ENCODE assay signal across 9 cellular contexts in genomic region chr3:126287536-126288181, GRCh38.
DNase-seq lines count a peak whose midpoint lies in the region; ATAC-seq, FAIRE-seq and TF ChIP-seq lines count a peak whose summit lies in the region.
"Had no signal": no experiment of that assay in that cellular context is flagged by ENCODE, and none has a peak within 500 bp of the region (broad histone marks: within the 10 kb centered on the region; RNA-seq: fewer than 3 reads in every experiment).

No MANE protein-coding gene starts in this region.

- H3K36me3 ChIP-seq in bronchial epithelial cell (ENCODE audit: control insufficient read depth, insufficient read depth, low read length) (no peaks in the 10 kb centered on the region), skeletal muscle satellite cell (ENCODE audit: insufficient read depth, low read length) (no peaks in the 10 kb centered on the region)

- H3K36me3 Mint-ChIP-seq in activated T-helper 1 cell treated with anti-CD3 and anti-CD28 coated beads, Interleukin-12 subunit alpha, Interleukin-12 subunit beta, Interleukin-2, Interleukin-4 antibody, amounts not matched to agents 30 ng/mL and 10 ng/mL and 1 ng/mL, durations not matched to agents 14 hours and 24 hours and 36 hours (ENCODE audit: low read depth) = no peaks in the 10 kb centered on the region

- H3K4me3 Mint-ChIP-seq in stimulated activated naive CD8-positive, alpha-beta T cell treated with anti-CD3 and anti-CD28 coated beads, Interleukin-15, amount 100 ng/mL, for 72 hours = peak overlapping the region; percentile 19 to 55
- H3K4me3 Mint-ChIP-seq in activated T-helper 1 cell treated with anti-CD3 and anti-CD28 coated beads, Interleukin-12 subunit alpha, Interleukin-12 subunit beta, Interleukin-2, Interleukin-4 antibody, amounts not matched to agents 30 ng/mL and 10 ng/mL and 1 ng/mL, durations not matched to agents 14 hours and 24 hours and 36 hours = no peak overlapping the region

- H3K9me3 Mint-ChIP-seq in stimulated activated naive CD8-positive, alpha-beta T cell treated with anti-CD3 and anti-CD28 coated beads, Interleukin-15, amount 100 ng/mL, for 72 hours = no peaks in the 10 kb centered on the region
- no peaks in the 10 kb centered on the region for H3K9me3 Mint-ChIP-seq in activated T-helper 1 cell treated with anti-CD3 and anti-CD28 coated beads, Interleukin-12 subunit alpha, Interleukin-12 subunit beta, Interleukin-2, Interleukin-4 antibody, amounts not matched to agents 30 ng/mL and 10 ng/mL and 1 ng/mL, durations not matched to agents 14 hours and 24 hours and 36 hours

- FAIRE-seq in bronchial epithelial cell (lab: Jason Lieb, UNC) = no peak
- FAIRE-seq: G401.6 had no signal

- intact Hi-C loops in activated T-helper 1 cell treated with anti-CD3 and anti-CD28 coated beads, Interleukin-12 subunit alpha, Interleukin-12 subunit beta, Interleukin-2, Interleukin-4 antibody, amounts not matched to agents 30 ng/mL and 10 ng/mL and 1 ng/mL, durations not matched to agents 14 hours and 24 hours and 36 hours (cut with micrococcal nuclease) = no loop called here

- peak overlapping the region; percentile 83 for H3K9ac ChIP-seq in skeletal muscle satellite cell (ENCODE audit: low read depth, low read length)

- H3K27me3 ChIP-seq in bronchial epithelial cell (ENCODE audit: control insufficient read depth, insufficient read depth, low read length) (no peaks in the 10 kb centered on the region), skeletal muscle satellite cell (ENCODE audit: control insufficient read depth, insufficient read depth, low read length) (peaks cover 11% of the 10 kb centered on the region)

- no peak for ATAC-seq in stimulated activated naive CD8-positive, alpha-beta T cell treated with anti-CD3 and anti-CD28 coated beads, Interleukin-15, amount 100 ng/mL, for 72 hours
- ATAC-seq in stimulated activated naive CD8-positive, alpha-beta T cell treated with anti-CD3 and anti-CD28 coated beads, Interleukin-15, Interleukin-2, amounts not matched to agents 100 U/mL and 50 U/mL, for 24 hours = no peak
- no peak for ATAC-seq in GM19328 (IDR thresholded peaks at IDR 0.05; ENCODE audit: unreplicated experiment)

- peaks cover 32% of the 10 kb centered on the region for H3K4me1 ChIP-seq in skeletal muscle satellite cell (ENCODE audit: control insufficient read depth, insufficient read depth, low read length)

- TF ChIP-seq CTCF in bronchial epithelial cell (IDR thresholded peaks at IDR 0.05; ENCODE audit: insufficient read depth, low read length, severe bottlenecking) = no peak

- peak overlapping the region; percentile 84 for H3K4me2 ChIP-seq in skeletal muscle satellite cell (ENCODE audit: low read length)

- peaks cover 70% of the 10 kb centered on the region for H3K27me3 Mint-ChIP-seq in stimulated activated naive CD8-positive, alpha-beta T cell treated with anti-CD3 and anti-CD28 coated beads, Interleukin-15, amount 100 ng/mL, for 72 hours
- peaks cover 51% of the 10 kb centered on the region for H3K27me3 Mint-ChIP-seq in activated T-helper 1 cell treated with anti-CD3 and anti-CD28 coated beads, Interleukin-12 subunit alpha, Interleukin-12 subunit beta, Interleukin-2, Interleukin-4 antibody, amounts not matched to agents 30 ng/mL and 10 ng/mL and 1 ng/mL, durations not matched to agents 14 hours and 24 hours and 36 hours (ENCODE audit: insufficient read depth)

- no peaks in the 10 kb centered on the region for H3K9me3 ChIP-seq in skeletal muscle satellite cell (replicated peaks; ENCODE audit: low read length)

- H3K4me1 Mint-ChIP-seq in stimulated activated naive CD8-positive, alpha-beta T cell treated with anti-CD3 and anti-CD28 coated beads, Interleukin-15, amount 100 ng/mL, for 72 hours = peaks cover 12% of the 10 kb centered on the region
- H3K4me1 Mint-ChIP-seq in activated T-helper 1 cell treated with anti-CD3 and anti-CD28 coated beads, Interleukin-12 subunit alpha, Interleukin-12 subunit beta, Interleukin-2, Interleukin-4 antibody, amounts not matched to agents 30 ng/mL and 10 ng/mL and 1 ng/mL, durations not matched to agents 14 hours and 24 hours and 36 hours (ENCODE audit: low read depth) = peaks cover 4% of the 10 kb centered on the region

- DNase-seq in stimulated activated naive CD8-positive, alpha-beta T cell treated with anti-CD3 and anti-CD28 coated beads, Interleukin-15, amount 100 ng/mL, for 72 hours = no peak
- no peak for DNase-seq in stimulated activated naive CD8-positive, alpha-beta T cell treated with anti-CD3 and anti-CD28 coated beads, Interleukin-15, Interleukin-2, amounts not matched to agents 100 U/mL and 50 U/mL, for 24 hours
- DNase-seq in bronchial epithelial cell (ENCODE audit: low read depth) (peak; percentile 60), inferior parietal cortex (ENCODE audit: extremely low spot score) (peak; percentile 69), 8988T (no peak)
- no peak for DNase-seq in activated T-helper 1 cell treated with anti-CD3 and anti-CD28 coated beads, Interleukin-12 subunit alpha, Interleukin-12 subunit beta, Interleukin-2, Interleukin-4 antibody, amounts not matched to agents 30 ng/mL and 10 ng/mL and 1 ng/mL, durations not matched to agents 14 hours and 24 hours and 36 hours (ENCODE audit: low spot score)

- no peak overlapping the region for H3K27ac Mint-ChIP-seq in stimulated activated naive CD8-positive, alpha-beta T cell treated with anti-CD3 and anti-CD28 coated beads, Interleukin-15, amount 100 ng/mL, for 72 hours
- no peak overlapping the region for H3K27ac Mint-ChIP-seq in activated T-helper 1 cell treated with anti-CD3 and anti-CD28 coated beads, Interleukin-12 subunit alpha, Interleukin-12 subunit beta, Interleukin-2, Interleukin-4 antibody, amounts not matched to agents 30 ng/mL and 10 ng/mL and 1 ng/mL, durations not matched to agents 14 hours and 24 hours and 36 hours

- H3K4me3 ChIP-seq in bronchial epithelial cell (ENCODE audit: low read depth, low read length) (peak overlapping the region; percentile 34), skeletal muscle satellite cell (ENCODE audit: low read length) (peak overlapping the region; percentile 69)

Comparison
In these comparisons a context has a peak if more than half of its experiments do, and no peak if none do; other contexts are left out.
1. DNase-seq: peak in bronchial epithelial cell (single experiment) and inferior parietal cortex (single experiment); none in stimulated activated naive CD8-positive, alpha-beta T cell treated with anti-CD3 and anti-CD28 coated beads, Interleukin-15, amount 100 ng/mL, for 72 hours (0 of 2), stimulated activated naive CD8-positive, alpha-beta T cell treated with anti-CD3 and anti-CD28 coated beads, Interleukin-15, Interleukin-2, amounts not matched to agents 100 U/mL and 50 U/mL, for 24 hours (single experiment), 8988T (single experiment) and activated T-helper 1 cell treated with anti-CD3 and anti-CD28 coated beads, Interleukin-12 subunit alpha, Interleukin-12 subunit beta, Interleukin-2, Interleukin-4 antibody, amounts not matched to agents 30 ng/mL and 10 ng/mL and 1 ng/mL, durations not matched to agents 14 hours and 24 hours and 36 hours (single experiment).